30 cellular contexts compared by ENCODE assay signal in the genomic region with DNA sequence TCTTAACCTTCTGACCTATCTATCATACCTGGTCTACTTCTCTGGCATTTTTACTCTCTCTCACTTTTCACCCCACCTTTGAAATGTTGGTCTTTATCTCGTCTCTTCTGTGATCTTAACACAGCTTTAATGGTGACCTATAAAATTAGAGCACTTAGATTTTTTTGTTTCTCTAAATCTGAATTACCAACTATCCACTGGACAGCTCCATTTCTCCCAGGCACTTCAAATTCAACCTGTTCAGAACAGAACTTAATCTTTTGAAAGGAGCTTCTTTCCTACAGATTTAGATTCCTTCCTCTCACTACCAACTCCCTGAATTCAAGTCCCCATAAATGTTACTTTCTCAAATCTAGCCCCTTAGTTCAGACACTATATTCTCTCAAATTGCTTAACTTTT. TPM values are rescaled to one million over a fixed set of nuclear protein-coding genes. Genes with fewer than 3 reads are reported as not detected.
DNase-seq lines count a peak whose midpoint lies in the region; ATAC-seq and TF ChIP-seq lines count a peak whose summit lies in the region.
"Had no signal": no experiment of that assay in that cellular context is flagged by ENCODE, and none has a peak within 500 bp of the region (broad histone marks: within the 10 kb centered on the region; RNA-seq: fewer than 3 reads in every experiment).

No MANE protein-coding gene starts in this region.

- TF ChIP-seq CTCF in HEK293 (tag by site-specific recombination; IDR thresholded peaks at IDR 0.05): no peak
- TF ChIP-seq CTCF in natural killer cell (IDR thresholded peaks at IDR 0.05): no peak
- no peak for TF ChIP-seq CTCF in hepatocyte (IDR thresholded peaks at IDR 0.05; ENCODE audit: poor library complexity)

- H3K9me2 ChIP-seq in hepatocyte (replicated peaks; ENCODE audit: insufficient read depth): no peaks in the 10 kb centered on the region

- H3K36me3 ChIP-seq in HEK293 (ENCODE audit: control insufficient read depth in 2 of 2, insufficient read depth in 1 of 2, low read length in 2 of 2) (peaks cover 88 to 99% of the 10 kb centered on the region in 2 experiments), hepatocyte (replicated peaks; ENCODE audit: insufficient read depth, low read depth) (peaks cover 16% of the 10 kb centered on the region)

- no peak overlapping the region for H3K4me2 ChIP-seq in hepatocyte

- no peaks in the 10 kb centered on the region for H3K27me3 ChIP-seq in hepatocyte
- H3K27me3 ChIP-seq: cardiac muscle cell, sigmoid colon had no signal

- H3K9me3 ChIP-seq in HEK293 (ENCODE audit: control insufficient read depth, insufficient read depth, low read depth, low read length) (no peaks in the 10 kb centered on the region), hepatocyte (ENCODE audit: low read depth) (no peaks in the 10 kb centered on the region)
- H3K9me3 ChIP-seq: psoas muscle, sigmoid colon had no signal

- no peak overlapping the region for H3K27ac ChIP-seq in HEK293 (ENCODE audit: extremely low read depth, low read depth, low read length)
- no peak overlapping the region for H3K27ac ChIP-seq in hepatocyte
- H3K27ac ChIP-seq: cardiac muscle cell, coronary artery, epithelial cell of prostate, HL-60, psoas muscle, sigmoid colon had no signal

- H2AFZ ChIP-seq in hepatocyte: no peak overlapping the region

- H3K4me1 Mint-ChIP-seq in activated naive CD4-positive, alpha-beta T cell treated with anti-CD3 and anti-CD28 coated beads for 36 hours (ENCODE audit: low read depth): peaks cover 40% of the 10 kb centered on the region
- peaks cover 48% of the 10 kb centered on the region for H3K4me1 Mint-ChIP-seq in activated naive CD8-positive, alpha-beta T cell treated with anti-CD3 and anti-CD28 coated beads for 36 hours
- H3K4me1 Mint-ChIP-seq in natural killer cell: peaks cover 32 to 43% of the 10 kb centered on the region in 2 donors

- peaks cover 77% of the 10 kb centered on the region for H3K79me2 ChIP-seq in hepatocyte

- no peaks in the 10 kb centered on the region for H3K9me3 Mint-ChIP-seq in activated naive CD4-positive, alpha-beta T cell treated with anti-CD3 and anti-CD28 coated beads for 36 hours
- H3K9me3 Mint-ChIP-seq in activated naive CD8-positive, alpha-beta T cell treated with anti-CD3 and anti-CD28 coated beads for 36 hours: no peaks in the 10 kb centered on the region
- H3K9me3 Mint-ChIP-seq in natural killer cell: no peaks in the 10 kb centered on the region
- H3K9me3 Mint-ChIP-seq: activated naive CD8-positive, alpha-beta T cell treated with anti-CD3 and anti-CD28 coated beads, Interleukin-2, amount 10 ng/mL, durations not matched to agents 7 days and 5 days had no signal

- H3K36me3 Mint-ChIP-seq in activated naive CD4-positive, alpha-beta T cell treated with anti-CD3 and anti-CD28 coated beads for 36 hours (ENCODE audit: low read depth): peaks cover 51% of the 10 kb centered on the region
- peaks cover 41% of the 10 kb centered on the region for H3K36me3 Mint-ChIP-seq in activated naive CD8-positive, alpha-beta T cell treated with anti-CD3 and anti-CD28 coated beads for 36 hours
- H3K36me3 Mint-ChIP-seq in natural killer cell: peaks cover 43% of the 10 kb centered on the region

- H3K4me3 Mint-ChIP-seq in activated naive CD4-positive, alpha-beta T cell treated with anti-CD3 and anti-CD28 coated beads for 36 hours: no peak overlapping the region
- H3K4me3 Mint-ChIP-seq in activated naive CD8-positive, alpha-beta T cell treated with anti-CD3 and anti-CD28 coated beads for 36 hours: no peak overlapping the region
- H3K4me3 Mint-ChIP-seq in natural killer cell: no peak overlapping the region
- H3K4me3 Mint-ChIP-seq: activated naive CD8-positive, alpha-beta T cell treated with anti-CD3 and anti-CD28 coated beads, Interleukin-2, amount 10 ng/mL, durations not matched to agents 7 days and 5 days had no signal

- H3K27me3 Mint-ChIP-seq in activated naive CD4-positive, alpha-beta T cell treated with anti-CD3 and anti-CD28 coated beads for 36 hours (ENCODE audit: low read depth): no peaks in the 10 kb centered on the region
- H3K27me3 Mint-ChIP-seq in activated naive CD8-positive, alpha-beta T cell treated with anti-CD3 and anti-CD28 coated beads for 36 hours: no peaks in the 10 kb centered on the region
- no peaks in the 10 kb centered on the region for H3K27me3 Mint-ChIP-seq in natural killer cell (ENCODE audit: low read depth in 2 of 2)
- H3K27me3 Mint-ChIP-seq: activated naive CD8-positive, alpha-beta T cell treated with anti-CD3 and anti-CD28 coated beads, Interleukin-2, amount 10 ng/mL, durations not matched to agents 7 days and 5 days had no signal

- peaks cover 69% of the 10 kb centered on the region for H4K20me1 ChIP-seq in hepatocyte (ENCODE audit: insufficient read depth, poor library complexity, severe bottlenecking)

- ATAC-seq in natural killer cell (no peak), HG02981 (IDR thresholded peaks at IDR 0.05; ENCODE audit: unreplicated experiment) (no peak)
- ATAC-seq: left lobe of liver, psoas muscle had no signal

- H3K27ac Mint-ChIP-seq in activated naive CD4-positive, alpha-beta T cell treated with anti-CD3 and anti-CD28 coated beads for 36 hours: peak overlapping the region; percentile 2
- peak overlapping the region; percentile 16 for H3K27ac Mint-ChIP-seq in activated naive CD8-positive, alpha-beta T cell treated with anti-CD3 and anti-CD28 coated beads for 36 hours
- H3K27ac Mint-ChIP-seq in natural killer cell: peak overlapping the region; percentile 39 to 53
- H3K27ac Mint-ChIP-seq: activated naive CD8-positive, alpha-beta T cell treated with anti-CD3 and anti-CD28 coated beads, Interleukin-2, amount 10 ng/mL, durations not matched to agents 7 days and 5 days had no signal

- intact Hi-C loops in activated naive CD4-positive, alpha-beta T cell treated with anti-CD3 and anti-CD28 coated beads for 36 hours (cut with micrococcal nuclease): no loop called here
- intact Hi-C loops in natural killer cell (cut with micrococcal nuclease): no loop called here

- 100% methylated on average over 1 of the region's 1 CpG for WGBS in hepatocyte (ENCODE audit: low lambda C conversion rate, missing lambda C conversion rate)

- CTCF ChIA-PET in activated naive CD4-positive, alpha-beta T cell treated with anti-CD3 and anti-CD28 coated beads for 36 hours (lab: Charles Lee): no interaction called here
- CTCF ChIA-PET in HEK293 (lab: Yijun Ruan, JAX): interaction anchor here (0.8 kb wide), 1 partner anchor 48 kb away, joined by 5 read pairs; no protein-coding TSS in a partner anchor

- H3K4me1 ChIP-seq in HEK293 (ENCODE audit: control insufficient read depth, insufficient read depth, low read length): no peaks in the 10 kb centered on the region
- H3K4me1 ChIP-seq in hepatocyte (ENCODE audit: insufficient read depth): no peaks in the 10 kb centered on the region
- H3K4me1 ChIP-seq: psoas muscle had no signal

- DNase-seq in activated naive CD4-positive, alpha-beta T cell treated with anti-CD3 and anti-CD28 coated beads for 36 hours: no peak
- DNase-seq in activated naive CD4-positive, alpha-beta T cell treated with Interleukin-2 at 50 U/mL for 16 hours: no peak
- no peak for DNase-seq in activated naive CD8-positive, alpha-beta T cell treated with anti-CD3 and anti-CD28 coated beads for 36 hours
- DNase-seq in natural killer cell (no peak), hepatocyte (ENCODE audit: low spot score) (no peak), SHP77 treated with DMSO at 0.1 percent for 48 hours (lab: John Stamatoyannopoulos, UW) (no peak)
- DNase-seq: activated CD4-positive, alpha-beta T cell treated with anti-CD3 and anti-CD28 coated beads for 1 hour; activated naive CD8-positive, alpha-beta T cell treated with anti-CD3 and anti-CD28 coated beads, Interleukin-2, amount 10 ng/mL, durations not matched to agents 7 days and 5 days; AML-193; effector CD8-positive, alpha-beta T cell; Kasumi-1; mesenchymal stem cell; NCI-H1436; NCI-H446; NCI-H774; nucleus accumbens; psoas muscle; SIG-M5; sigmoid colon; stimulated activated CD4-positive, alpha-beta T cell treated with anti-CD3 and anti-CD28 coated beads, Interleukin-12 subunit alpha, Interleukin-12 subunit beta, amount 100 ng/mL, for 4 hours; stimulated activated CD4-positive, alpha-beta T cell treated with anti-CD3 and anti-CD28 coated beads, Interleukin-4, amount 100 ng/mL, for 1 hour; substantia nigra; trophoblast cell had no signal

- H3K4me3 ChIP-seq in HEK293 (ENCODE audit: low read depth, low read length) (no peak overlapping the region), hepatocyte (no peak overlapping the region)
- H3K4me3 ChIP-seq: cardiac muscle cell, coronary artery, psoas muscle, sigmoid colon had no signal

- POLR2A ChIA-PET in HEK293 (lab: Yijun Ruan, JAX): interaction anchor here (1.1 to 1.4 kb wide), 2 partner anchors 14 to 25 kb away, joined by 4 to 5 read pairs; a partner anchor contains a TSS

TF ChIP-seq in HEK293, 187 proteins besides CTCF, POLR2A, EP300 and RAD21 (continues in another document):
- TF ChIP-seq, protein P1, sequence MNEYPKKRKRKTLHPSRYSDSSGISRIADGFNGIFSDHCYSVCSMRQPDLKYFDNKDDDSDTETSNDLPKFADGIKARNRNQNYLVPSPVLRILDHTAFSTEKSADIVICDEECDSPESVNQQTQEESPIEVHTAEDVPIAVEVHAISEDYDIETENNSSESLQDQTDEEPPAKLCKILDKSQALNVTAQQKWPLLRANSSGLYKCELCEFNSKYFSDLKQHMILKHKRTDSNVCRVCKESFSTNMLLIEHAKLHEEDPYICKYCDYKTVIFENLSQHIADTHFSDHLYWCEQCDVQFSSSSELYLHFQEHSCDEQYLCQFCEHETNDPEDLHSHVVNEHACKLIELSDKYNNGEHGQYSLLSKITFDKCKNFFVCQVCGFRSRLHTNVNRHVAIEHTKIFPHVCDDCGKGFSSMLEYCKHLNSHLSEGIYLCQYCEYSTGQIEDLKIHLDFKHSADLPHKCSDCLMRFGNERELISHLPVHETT (tag by site-specific recombination; IDR thresholded peaks at IDR 0.05): no peak

RNA-seq across cellular contexts. Expression of a gene that starts 15.0 kb away (rescaled TPM):
- 10 to 100 TPM; 19.2 to 22.1 TPM for total RNA-seq in activated naive CD4-positive, alpha-beta T cell treated with anti-CD3 and anti-CD28 coated beads for 36 hours
- 10 to 100 TPM; 28.4 to 30.0 TPM for total RNA-seq in activated naive CD8-positive, alpha-beta T cell treated with anti-CD3 and anti-CD28 coated beads for 36 hours
- 1 to 10 TPM; 1.7 to 2.1 (median 2.0) TPM for total RNA-seq in natural killer cell
- 0.43 and 2.9 TPM in 2 replicates for total RNA-seq in hepatocyte
- 0.69 and 1.9 TPM in 2 replicates for polyA plus RNA-seq in hepatocyte
- total RNA-seq: left lobe of liver had no signal

RNA-seq across cellular contexts. Expression of a gene that starts 24.5 kb away (rescaled TPM):
- total RNA-seq in activated naive CD4-positive, alpha-beta T cell treated with anti-CD3 and anti-CD28 coated beads for 36 hours: 100 to 1,000 TPM; 108 to 117 TPM
- 100 to 1,000 TPM; 237 to 239 TPM for total RNA-seq in activated naive CD8-positive, alpha-beta T cell treated with anti-CD3 and anti-CD28 coated beads for 36 hours
- total RNA-seq in natural killer cell (100 to 1,000 TPM; 391 to 582 (median 465) TPM), hepatocyte (138 and 154 TPM in 2 replicates)
- 58.2 and 68.1 TPM in 2 replicates for polyA plus RNA-seq in hepatocyte
